In genomic region chr14:91649930-91650329, GRCh38 we compare ENCODE assay signal across 8 cellular contexts.
A peak's percentile ranks its signal among the peaks of the same experiment; 100 is the strongest.
DNase-seq lines count a peak whose midpoint lies in the region; ATAC-seq and TF ChIP-seq lines count a peak whose summit lies in the region.

No MANE protein-coding gene starts in this region.

- H2BK12ac ChIP-seq in trophoblast cell (ENCODE audit: low read length) = no peak overlapping the region

- POLR2A ChIA-PET in PC-9 (lab: Charles Lee; ENCODE audit: unreplicated experiment) = interaction anchor here (0.7 kb wide), 1 partner anchor 339 kb away, joined by 4 read pairs; no protein-coding TSS in a partner anchor

- H3K18ac ChIP-seq in trophoblast cell (ENCODE audit: low read length) = no peak overlapping the region

- H3K27ac ChIP-seq in PC-9 (no peak overlapping the region), trophoblast cell (ENCODE audit: low read depth, low read length) (no peak overlapping the region)

- no CpG with 5 or more reads among the region's 2 CpGs for WGBS in trophoblast cell (ENCODE audit: extremely low coverage, insufficient coverage, insufficient read length)

- TF ChIP-seq POLR2A in erythroblast (IDR thresholded peaks at IDR 0.05; ENCODE audit: low read length) = no peak

- H2BK120ac ChIP-seq in trophoblast cell (ENCODE audit: insufficient read depth, low read length, poor library complexity) = no peak overlapping the region

- intact Hi-C loops in PC-9 (cut with micrococcal nuclease; ENCODE audit: unreplicated experiment) = loop anchor here (5.0 kb wide), 2 partner anchors 207 to 262 kb away; no protein-coding TSS in a partner anchor

- no peaks in the 10 kb centered on the region for H4K20me1 ChIP-seq in PC-9 (ENCODE audit: insufficient read depth)

- no peaks in the 10 kb centered on the region for H3K79me2 ChIP-seq in PC-9 (ENCODE audit: low read depth)
- H3K79me2 ChIP-seq in trophoblast cell (ENCODE audit: control insufficient read depth, insufficient read depth, low read length, poor library complexity) = no peaks in the 10 kb centered on the region

- no peak overlapping the region for H3K14ac ChIP-seq in trophoblast cell (ENCODE audit: low read length)

- H2AFZ ChIP-seq in PC-9 = no peak overlapping the region
- no peak overlapping the region for H2AFZ ChIP-seq in trophoblast cell (ENCODE audit: insufficient read depth, low read length, poor library complexity)

- CTCF ChIA-PET in PC-9 (lab: Charles Lee) = no interaction called here

- H3K36me3 ChIP-seq in PC-9 (ENCODE audit: low read depth) (no peaks in the 10 kb centered on the region), trophoblast cell (ENCODE audit: control insufficient read depth in 1 of 2, insufficient read depth in 2 of 2, low read length in 2 of 2) (no peaks in the 10 kb centered on the region), MG63 (no peaks in the 10 kb centered on the region)

- H3K4me2 ChIP-seq in PC-9 = no peak overlapping the region
- no peak overlapping the region for H3K4me2 ChIP-seq in trophoblast cell (ENCODE audit: low read length)

- TF ChIP-seq CTCF in GM12872 (IDR thresholded peaks at IDR 0.05; ENCODE audit: insufficient read depth, low read depth, low read length) (peak; percentile 37; the same call in 2 of the 3 replicates), PC-9 (conservative IDR thresholded peaks at IDR 0.05) (peak; percentile 68)

- H3K9me2 ChIP-seq in PC-9 (ENCODE audit: insufficient read depth) = no peaks in the 10 kb centered on the region

- BruUV-seq in PC-9 (replicated peaks; lab: Mats Ljungman, UMichigan) = no TSS peak

- no peak overlapping the region for H3K9ac ChIP-seq in trophoblast cell (ENCODE audit: low read length)

- DNase-seq in CD1c-positive myeloid dendritic cell (ENCODE audit: extremely low spot score) = peak; percentile 9
- peak in 1 of 2 experiments; percentile 0 for DNase-seq in PC-9
- DNase-seq in erythroblast (lab: John Stamatoyannopoulos, UW) = peak; percentile 18 to 52
- peak; percentile 8 to 66 for DNase-seq in trophoblast cell
- DNase-seq in MG63 = no peak
- DNase-seq in DMS153 (lab: John Stamatoyannopoulos, UW) = no peak

- H3K9me3 ChIP-seq in PC-9 (ENCODE audit: insufficient read depth, low read depth) (no peaks in the 10 kb centered on the region), trophoblast cell (ENCODE audit: insufficient read depth, low read depth, low read length) (no peaks in the 10 kb centered on the region), MG63 (no peaks in the 10 kb centered on the region)

- no peak overlapping the region for H4K12ac ChIP-seq in trophoblast cell (ENCODE audit: low read depth, low read length)

- no peaks in the 10 kb centered on the region for H3K79me1 ChIP-seq in trophoblast cell (ENCODE audit: low read length)

- H3F3A ChIP-seq in PC-9 (ENCODE audit: insufficient read depth, low read depth) = no peaks in the 10 kb centered on the region

- H2AK5ac ChIP-seq in trophoblast cell (ENCODE audit: low read length) = no peak overlapping the region

- no peak overlapping the region for H2BK5ac ChIP-seq in trophoblast cell (ENCODE audit: low read depth, low read length, poor library complexity)

- H3K23ac ChIP-seq in trophoblast cell (ENCODE audit: low read length) = no peak overlapping the region

- H3K4ac ChIP-seq in trophoblast cell (ENCODE audit: low read depth, low read length) = no peak overlapping the region

- no peak overlapping the region for H4K91ac ChIP-seq in trophoblast cell (ENCODE audit: low read depth, low read length)

- no peaks in the 10 kb centered on the region for H3K27me3 ChIP-seq in PC-9 (ENCODE audit: insufficient read depth, low read depth)
- H3K27me3 ChIP-seq in trophoblast cell (ENCODE audit: insufficient read depth, low read length) = no peaks in the 10 kb centered on the region
- no peaks in the 10 kb centered on the region for H3K27me3 ChIP-seq in MG63

- H3K4me1 ChIP-seq in PC-9 (replicated peaks; ENCODE audit: insufficient read depth) (peaks cover 9% of the 10 kb centered on the region), trophoblast cell (ENCODE audit: control insufficient read depth in 1 of 2, insufficient read depth in 2 of 2, low read length in 2 of 2) (peaks cover 4 to 5% of the 10 kb centered on the region in 2 experiments)

- ATAC-seq in GM21423 (IDR thresholded peaks at IDR 0.05; ENCODE audit: unreplicated experiment) = no peak

- H4K8ac ChIP-seq in trophoblast cell (ENCODE audit: low read depth, low read length) = no peak overlapping the region

- H3K4me3 ChIP-seq in PC-9 = no peak overlapping the region
- no peak overlapping the region for H3K4me3 ChIP-seq in trophoblast cell (ENCODE audit: low read depth, low read length)
- no peak overlapping the region for H3K4me3 ChIP-seq in MG63

Comparison
In these comparisons a context has a peak if more than half of its experiments do, and no peak if none do; other contexts are left out.
1. DNase-seq: peak in CD1c-positive myeloid dendritic cell (single experiment), erythroblast (2 of 2) and trophoblast cell (2 of 2); none in MG63 (single experiment) and DMS153 (single experiment).